Comparison of ENCODE assay signal across 35 cellular contexts in the genomic region with DNA sequence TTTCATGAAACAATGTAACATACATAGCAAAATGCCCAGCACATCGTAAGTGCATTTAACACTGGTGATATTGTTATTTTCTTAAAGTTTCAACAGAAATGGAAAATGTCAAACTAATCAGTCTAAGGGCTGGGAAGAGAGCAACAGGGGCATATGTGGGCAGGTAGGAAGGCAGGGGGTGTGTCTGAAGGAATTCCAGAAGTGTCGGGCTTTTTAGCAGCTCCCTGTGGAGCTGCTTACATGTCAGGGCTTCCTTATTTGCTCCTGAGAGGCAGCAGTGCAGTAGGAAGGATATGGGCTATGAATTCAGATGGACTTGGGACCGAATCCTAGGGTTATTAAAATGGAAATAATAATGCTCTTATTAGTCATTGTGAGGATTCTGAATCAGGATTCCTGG.
"Had no signal": no experiment of that assay in that cellular context is flagged by ENCODE, and none has a peak within 500 bp of the region (broad histone marks: within the 10 kb centered on the region; RNA-seq: fewer than 3 reads in every experiment).

No MANE protein-coding gene starts in this region.

- H3K4me3 ChIP-seq: adrenal gland, breast epithelium, cardiac muscle cell, esophagus squamous epithelium had no signal

- H3K36me3 ChIP-seq: adrenal gland, breast epithelium, cardiac muscle cell, esophagus squamous epithelium had no signal

- H3K4me1 Mint-ChIP-seq: activated naive CD4-positive, alpha-beta T cell treated with anti-CD3 and anti-CD28 coated beads, Interleukin-2, amount 50 U/mL, for 24 hours; activated naive CD8-positive, alpha-beta T cell treated with anti-CD3 and anti-CD28 coated beads for 36 hours; activated naive CD8-positive, alpha-beta T cell treated with anti-CD3 and anti-CD28 coated beads, Interleukin-2, amount 50 U/mL, for 24 hours; central memory CD8-positive, alpha-beta T cell had no signal

- H3K36me3 Mint-ChIP-seq: activated naive CD4-positive, alpha-beta T cell treated with anti-CD3 and anti-CD28 coated beads, Interleukin-2, amount 50 U/mL, for 24 hours; activated naive CD8-positive, alpha-beta T cell treated with anti-CD3 and anti-CD28 coated beads for 36 hours; brain had no signal

- H3K27me3 ChIP-seq: adrenal gland, breast epithelium, cardiac muscle cell, esophagus squamous epithelium had no signal

- H3K27ac Mint-ChIP-seq: activated CD8-positive, alpha-beta T cell treated with anti-CD3 and anti-CD28 coated beads for 36 hours; activated naive CD4-positive, alpha-beta T cell treated with anti-CD3 and anti-CD28 coated beads for 36 hours; activated naive CD4-positive, alpha-beta T cell treated with anti-CD3 and anti-CD28 coated beads, Interleukin-2, amount 50 U/mL, for 24 hours; activated naive CD8-positive, alpha-beta T cell treated with anti-CD3 and anti-CD28 coated beads for 36 hours; activated naive CD8-positive, alpha-beta T cell treated with anti-CD3 and anti-CD28 coated beads, Interleukin-2, amount 50 U/mL, for 24 hours; activated T-helper 1 cell treated with anti-CD3 and anti-CD28 coated beads, Interleukin-12 subunit alpha, Interleukin-12 subunit beta, Interleukin-2, Interleukin-4 antibody, amounts not matched to agents 30 ng/mL and 10 ng/mL and 1 ng/mL, durations not matched to agents 14 hours and 24 hours and 36 hours; activated T-helper 2 cell treated with anti-CD3 and anti-CD28 coated beads, Interferon-gamma antibody, Interleukin-2, Interleukin-4, amounts not matched to agents 10 μg/mL and 5 μg/mL and 100 μg/mL, durations not matched to agents 14 hours and 24 hours and 36 hours; brain; effector memory CD8-positive, alpha-beta T cell had no signal

- DNase-seq: activated CD4-positive, alpha-beta T cell treated with anti-CD3 and anti-CD28 coated beads for 1 hour; activated CD4-positive, alpha-beta T cell treated with anti-CD3 and anti-CD28 coated beads for 48 hours; activated CD4-positive, alpha-beta T cell treated with anti-CD3 and anti-CD28 coated beads, Interleukin-2, amount 50 U/mL, for 1 hour; activated CD4-positive, alpha-beta T cell treated with anti-CD3 and anti-CD28 coated beads, Interleukin-2, amount 50 U/mL, for 48 hours; activated CD8-positive, alpha-beta memory T cell treated with anti-CD3 and anti-CD28 coated beads for 24 hours; activated CD8-positive, alpha-beta memory T cell treated with anti-CD3 and anti-CD28 coated beads, Interleukin-2, amount 50 U/mL, for 4 hours; activated CD8-positive, alpha-beta T cell treated with anti-CD3 and anti-CD28 coated beads for 36 hours; activated effector memory CD4-positive, alpha-beta T cell treated with anti-CD3 and anti-CD28 coated beads, Interleukin-2, amount 50 U/mL, for 16 hours; activated naive CD4-positive, alpha-beta T cell treated with anti-CD3 and anti-CD28 coated beads for 36 hours; activated naive CD8-positive, alpha-beta T cell treated with anti-CD3 and anti-CD28 coated beads for 36 hours; activated naive CD8-positive, alpha-beta T cell treated with anti-CD3 and anti-CD28 coated beads, Interleukin-2, amount 50 U/mL, for 24 hours; activated T-cell treated with anti-CD3 and anti-CD28 coated beads, Interleukin-2, amount 50 U/mL, for 1 hour; activated T-cell treated with anti-CD3 and anti-CD28 coated beads, Interleukin-2, amount 50 U/mL, for 48 hours; adrenal gland; amygdala; aorta; cortex of kidney; dermis blood vessel endothelial cell; effector CD4-positive, alpha-beta T cell; effector memory CD8-positive, alpha-beta T cell; esophagus squamous epithelium; head of caudate nucleus; T-helper 2 cell had no signal

- H3K9me3 ChIP-seq: adrenal gland, breast epithelium, esophagus squamous epithelium had no signal

- H3K27me3 Mint-ChIP-seq: activated naive CD8-positive, alpha-beta T cell treated with anti-CD3 and anti-CD28 coated beads for 36 hours; central memory CD8-positive, alpha-beta T cell had no signal

- H3K9me3 Mint-ChIP-seq: activated CD8-positive, alpha-beta T cell treated with anti-CD3 and anti-CD28 coated beads for 36 hours; activated naive CD4-positive, alpha-beta T cell treated with anti-CD3 and anti-CD28 coated beads for 36 hours; activated naive CD4-positive, alpha-beta T cell treated with anti-CD3 and anti-CD28 coated beads, Interleukin-2, amount 50 U/mL, for 24 hours; activated naive CD8-positive, alpha-beta T cell treated with anti-CD3 and anti-CD28 coated beads for 36 hours; activated naive CD8-positive, alpha-beta T cell treated with anti-CD3 and anti-CD28 coated beads, Interleukin-2, amount 50 U/mL, for 24 hours; activated T-helper 1 cell treated with anti-CD3 and anti-CD28 coated beads, Interleukin-12 subunit alpha, Interleukin-12 subunit beta, Interleukin-2, Interleukin-4 antibody, amounts not matched to agents 30 ng/mL and 10 ng/mL and 1 ng/mL, durations not matched to agents 14 hours and 24 hours and 36 hours; activated T-helper 2 cell treated with anti-CD3 and anti-CD28 coated beads, Interferon-gamma antibody, Interleukin-2, Interleukin-4, amounts not matched to agents 10 μg/mL and 5 μg/mL and 100 μg/mL, durations not matched to agents 14 hours and 24 hours and 36 hours; brain; central memory CD8-positive, alpha-beta T cell; effector memory CD8-positive, alpha-beta T cell had no signal

- FAIRE-seq: colon, endometrium, endothelial cell of umbilical vein, frontal cortex had no signal

- H3K27ac ChIP-seq: adrenal gland, breast epithelium, cardiac muscle cell, epithelial cell of prostate, esophagus squamous epithelium had no signal

- H3K4me3 Mint-ChIP-seq: activated CD8-positive, alpha-beta T cell treated with anti-CD3 and anti-CD28 coated beads for 36 hours; activated naive CD4-positive, alpha-beta T cell treated with anti-CD3 and anti-CD28 coated beads for 36 hours; activated naive CD4-positive, alpha-beta T cell treated with anti-CD3 and anti-CD28 coated beads, Interleukin-2, amount 50 U/mL, for 24 hours; activated naive CD8-positive, alpha-beta T cell treated with anti-CD3 and anti-CD28 coated beads for 36 hours; activated naive CD8-positive, alpha-beta T cell treated with anti-CD3 and anti-CD28 coated beads, Interleukin-2, amount 50 U/mL, for 24 hours; activated T-helper 1 cell treated with anti-CD3 and anti-CD28 coated beads, Interleukin-12 subunit alpha, Interleukin-12 subunit beta, Interleukin-2, Interleukin-4 antibody, amounts not matched to agents 30 ng/mL and 10 ng/mL and 1 ng/mL, durations not matched to agents 14 hours and 24 hours and 36 hours; brain; central memory CD8-positive, alpha-beta T cell; effector memory CD8-positive, alpha-beta T cell had no signal

- ATAC-seq: activated CD8-positive, alpha-beta T cell treated with anti-CD3 and anti-CD28 coated beads for 36 hours; activated naive CD8-positive, alpha-beta T cell treated with anti-CD3 and anti-CD28 coated beads, Interleukin-2, amount 50 U/mL, for 24 hours; effector memory CD8-positive, alpha-beta T cell had no signal

- H3K4me1 ChIP-seq: adrenal gland, breast epithelium, esophagus squamous epithelium had no signal
